16 cellular contexts compared by ENCODE assay signal in genomic region chr9:79682076-79682736, GRCh38.
A peak's percentile ranks its signal among the peaks of the same experiment; 100 is the strongest.
DNase-seq lines count a peak whose midpoint lies in the region; ATAC-seq, FAIRE-seq and TF ChIP-seq lines count a peak whose summit lies in the region.
"Had no signal": no experiment of that assay in that cellular context is flagged by ENCODE, and none has a peak within 500 bp of the region (broad histone marks: within the 10 kb centered on the region; RNA-seq: fewer than 3 reads in every experiment).

No MANE protein-coding gene starts in this region.

- H4K8ac ChIP-seq in mesenchymal stem cell (ENCODE audit: low read length): no peak overlapping the region

- no peak for TF ChIP-seq RAD21 in HepG2 (CRISPR knock-in tag; IDR thresholded peaks at IDR 0.05)

- TF ChIP-seq CTCF in HepG2 (CRISPR knock-in tag; IDR thresholded peaks at IDR 0.05) (no peak), right lobe of liver (IDR thresholded peaks at IDR 0.05) (no peak), body of pancreas (IDR thresholded peaks at IDR 0.05) (no peak), PC-3 (conservative IDR thresholded peaks at IDR 0.05; ENCODE audit: low read depth, low read length) (no peak)

- H4K91ac ChIP-seq in mesenchymal stem cell (ENCODE audit: low read length): no peak overlapping the region

- in situ Hi-C loops in HepG2 (cut with HindIII; ENCODE audit: extremely low pct_ligation_motif_present, low pct_unique_long_range_greater_than_20kb): no loop called here

- POLR2A ChIA-PET in HepG2 (lab: Yijun Ruan, JAX) (no interaction called here), PC-3 (lab: Charles Lee; ENCODE audit: unreplicated experiment) (no interaction called here)

- H2AK5ac ChIP-seq in mesenchymal stem cell (ENCODE audit: low read length, severe bottlenecking): peak overlapping the region; percentile 74

- intact Hi-C loops in HepG2 (cut with micrococcal nuclease; ENCODE audit: unreplicated experiment) (loop anchor here (2.0 kb wide), 1 partner anchor 13 kb away; no protein-coding TSS in a partner anchor), right lobe of liver (cut with DNase I) (no loop called here), body of pancreas (cut with DNase I) (no loop called here), PC-3 (cut with micrococcal nuclease) (no loop called here)

- no peaks in the 10 kb centered on the region for H3F3A ChIP-seq in PC-3 (ENCODE audit: low read length, unreplicated experiment)

- H2BK15ac ChIP-seq in mesenchymal stem cell (ENCODE audit: low read depth, poor library complexity, severe bottlenecking): no peak overlapping the region

- H4K20me1 ChIP-seq in HepG2 (ENCODE audit: insufficient read depth, low read length) (no peaks in the 10 kb centered on the region), PC-3 (ENCODE audit: low read length) (no peaks in the 10 kb centered on the region)

- H3K9me3 ChIP-seq in HepG2 (ENCODE audit: low read length) (peaks cover 20% of the 10 kb centered on the region), right lobe of liver (no peaks in the 10 kb centered on the region), body of pancreas (no peaks in the 10 kb centered on the region), mesenchymal stem cell (ENCODE audit: control insufficient read depth, low read length) (no peaks in the 10 kb centered on the region), PC-3 (ENCODE audit: low read length) (no peaks in the 10 kb centered on the region)
- H3K9me3 ChIP-seq: A549, left lung, thyroid gland had no signal

- no peak overlapping the region for H2BK5ac ChIP-seq in mesenchymal stem cell (ENCODE audit: low read depth, low read length, poor library complexity, severe bottlenecking)

- no peaks in the 10 kb centered on the region for H3K4me1 ChIP-seq in HepG2 (ENCODE audit: insufficient read depth, low read length)
- no peaks in the 10 kb centered on the region for H3K4me1 ChIP-seq in right lobe of liver
- H3K4me1 ChIP-seq in body of pancreas: peaks cover 8% of the 10 kb centered on the region
- peaks cover 13% of the 10 kb centered on the region for H3K4me1 ChIP-seq in mesenchymal stem cell (ENCODE audit: control insufficient read depth, insufficient read depth, low read depth, low read length)
- no peaks in the 10 kb centered on the region; the same call in 1 of the 2 replicates for H3K4me1 ChIP-seq in PC-3 (ENCODE audit: insufficient read depth, low read length)
- H3K4me1 ChIP-seq: A549, left lung, thyroid gland had no signal

- peak; percentile 24 for DNase-seq in HepG2 (ENCODE audit: low spot score)
- DNase-seq in right lobe of liver: no peak
- DNase-seq in body of pancreas: no peak
- no peak for DNase-seq in mesenchymal stem cell
- no peak for DNase-seq in NAMALWA (ENCODE audit: low spot score)
- DNase-seq in activated effector memory CD4-positive, alpha-beta T cell treated with Interleukin-2 at 50 U/mL for 16 hours: no peak
- no peak for DNase-seq in PC-3
- DNase-seq: activated T-cell treated with anti-CD3 and anti-CD28 coated beads, Interleukin-2, amount 50 U/mL, for 4 hours; effector CD4-positive, alpha-beta T cell; left lung; NCI-H1092; NCI-H446; PC-9 had no signal

- FAIRE-seq in HepG2 (lab: Jason Lieb, UNC): no peak
- FAIRE-seq: A549 had no signal

- no peak overlapping the region for H3K4ac ChIP-seq in mesenchymal stem cell (ENCODE audit: low read depth in 1 of 2, low read length in 2 of 2)

- peak; percentile 67 for ATAC-seq in HepG2
- ATAC-seq in right lobe of liver: no peak
- ATAC-seq in body of pancreas: peak; percentile 15
- ATAC-seq in GM19455 (IDR thresholded peaks at IDR 0.05; ENCODE audit: unreplicated experiment): no peak
- ATAC-seq in PC-3: no peak
- ATAC-seq: A549; activated T-cell treated with anti-CD3 and anti-CD28 coated beads, Interleukin-2, amount 50 U/mL, for 4 hours; left lung had no signal

- H3K23ac ChIP-seq in mesenchymal stem cell (ENCODE audit: low read length in 2 of 2): no peak overlapping the region

- H3K18ac ChIP-seq in mesenchymal stem cell (ENCODE audit: low read depth in 1 of 2, low read length in 2 of 2): no peak overlapping the region

- 2% methylated on average over 4 of the region's 4 CpGs for WGBS in HepG2 (ENCODE audit: low lambda C conversion rate)
- WGBS in right lobe of liver (ENCODE audit: insufficient coverage, low coverage, low lambda C conversion rate, missing lambda C conversion rate): 51% methylated on average over 4 of the region's 4 CpGs
- WGBS in body of pancreas, 2 donors: 20 to 24% methylated on average over 4 of the region's 4 CpGs
- WGBS in mesenchymal stem cell: 21% methylated on average over 4 of the region's 4 CpGs

- H3K27me3 ChIP-seq in HepG2 (ENCODE audit: control insufficient read depth in 1 of 2, insufficient read depth in 2 of 2, low read length in 2 of 2): no peaks in the 10 kb centered on the region
- no peaks in the 10 kb centered on the region for H3K27me3 ChIP-seq in right lobe of liver
- no peaks in the 10 kb centered on the region for H3K27me3 ChIP-seq in body of pancreas
- H3K27me3 ChIP-seq in mesenchymal stem cell (ENCODE audit: control insufficient read depth in 1 of 2, insufficient read depth in 1 of 2, low read length in 2 of 2): no peaks in the 10 kb centered on the region
- no peaks in the 10 kb centered on the region for H3K27me3 ChIP-seq in PC-3 (ENCODE audit: low read length)
- H3K27me3 ChIP-seq: left lung, thyroid gland had no signal

- H3K14ac ChIP-seq in mesenchymal stem cell (ENCODE audit: low read length in 2 of 2): no peak overlapping the region

- TF ChIP-seq POLR2A in HepG2 (IDR thresholded peaks at IDR 0.05; ENCODE audit: insufficient read depth in 1 of 2, low read depth in 2 of 2, low read length in 2 of 2) (no peak), right lobe of liver (IDR thresholded peaks at IDR 0.05) (no peak), body of pancreas (IDR thresholded peaks at IDR 0.05) (no peak)

- H2AFZ ChIP-seq in HepG2 (ENCODE audit: low read length) (no peak overlapping the region), mesenchymal stem cell (ENCODE audit: low read depth, low read length) (no peak overlapping the region), PC-3 (ENCODE audit: low read length) (no peak overlapping the region)
- H2AFZ ChIP-seq: PC-9 had no signal

- no peak overlapping the region for H2BK120ac ChIP-seq in mesenchymal stem cell (ENCODE audit: low read depth, low read length)

- no peak overlapping the region for H2BK12ac ChIP-seq in mesenchymal stem cell (ENCODE audit: low read length in 2 of 2)

- no TSS peak for BruUV-seq in HepG2 (replicated peaks; lab: Mats Ljungman, UMichigan)
- BruUV-seq in PC-3 (replicated peaks; lab: Mats Ljungman, UMichigan): no TSS peak

- H3K4me2 ChIP-seq in HepG2 (ENCODE audit: low read depth, low read length) (no peak overlapping the region), mesenchymal stem cell (ENCODE audit: low read length, poor library complexity, severe bottlenecking) (no peak overlapping the region), PC-3 (ENCODE audit: low read length) (no peak overlapping the region)
- H3K4me2 ChIP-seq: A549, PC-9 had no signal

- CTCF ChIA-PET in HepG2 (lab: Yijun Ruan, JAX; ENCODE audit: low intra/inter-chr PET ratio, low total read pairs): no interaction called here
- CTCF ChIA-PET in PC-3 (lab: Charles Lee): no interaction called here

- H3K79me2 ChIP-seq in HepG2 (ENCODE audit: insufficient read depth, low read length) (no peaks in the 10 kb centered on the region), PC-3 (ENCODE audit: low read length) (no peaks in the 10 kb centered on the region)

- H3K9ac ChIP-seq in HepG2 (ENCODE audit: insufficient read depth, low read depth, low read length) (no peak overlapping the region), mesenchymal stem cell (ENCODE audit: low read length) (no peak overlapping the region), PC-3 (ENCODE audit: low read length) (no peak overlapping the region)

- H3K27ac ChIP-seq in HepG2 (ENCODE audit: extremely low read length, insufficient read depth, low read length) (no peak overlapping the region), right lobe of liver (no peak overlapping the region), body of pancreas (no peak overlapping the region), mesenchymal stem cell (ENCODE audit: low read length, poor library complexity, severe bottlenecking) (peak overlapping the region; percentile 57), PC-3 (ENCODE audit: low read length) (no peak overlapping the region)
- H3K27ac ChIP-seq: A549, left lung, PC-9, thyroid gland had no signal

- no peaks in the 10 kb centered on the region for H3K9me2 ChIP-seq in PC-3 (replicated peaks; ENCODE audit: low read length)

- H3K36me3 ChIP-seq in HepG2 (replicated peaks in 1 of 2; ENCODE audit: control insufficient read depth in 1 of 2, insufficient read depth in 2 of 2, low read length in 2 of 2) (no peaks in the 10 kb centered on the region), right lobe of liver (no peaks in the 10 kb centered on the region), body of pancreas (replicated peaks in 1 of 2; ENCODE audit: insufficient read depth in 1 of 2, low read depth in 2 of 2) (no peaks in the 10 kb centered on the region), mesenchymal stem cell (ENCODE audit: control insufficient read depth in 1 of 2, insufficient read depth in 2 of 2, low read depth in 1 of 2, low read length in 2 of 2) (peaks cover 0 to 3% of the 10 kb centered on the region in 2 experiments), PC-3 (ENCODE audit: low read depth, low read length) (no peaks in the 10 kb centered on the region)
- H3K36me3 ChIP-seq: left lung, thyroid gland had no signal

- peaks cover 3% of the 10 kb centered on the region for H3K79me1 ChIP-seq in mesenchymal stem cell (replicated peaks; ENCODE audit: low read length, poor library complexity, severe bottlenecking)

- H3K4me3 ChIP-seq in HepG2 (replicated peaks in 1 of 3; ENCODE audit: insufficient read depth in 1 of 3, low read depth in 2 of 3, low read length in 3 of 3) (no peak overlapping the region), right lobe of liver (no peak overlapping the region), body of pancreas (no peak overlapping the region), mesenchymal stem cell (ENCODE audit: insufficient read depth in 1 of 2, low read depth in 1 of 2, low read length in 2 of 2) (no peak overlapping the region), PC-3 (ENCODE audit: low read length) (no peak overlapping the region)
- H3K4me3 ChIP-seq: A549, left lung, PC-9, thyroid gland had no signal

- TF ChIP-seq EP300 in HepG2 (IDR thresholded peaks at IDR 0.05; ENCODE audit: low read depth in 2 of 2, low read length in 2 of 2): no peak
- no peak for TF ChIP-seq EP300 in HepG2 (CRISPR knock-in tag; IDR thresholded peaks at IDR 0.05; ENCODE audit: borderline replicate concordance)

TF ChIP-seq in HepG2, 621 proteins besides CTCF, POLR2A, EP300 and RAD21 (continues in another document):
- TF ChIP-seq HNF4A (CRISPR knock-in tag; IDR thresholded peaks at IDR 0.05) (0 out of 2 replicates have a peak, but pooled peaks have one; percentile 12), ZNF644 (CRISPR knock-in tag; IDR thresholded peaks at IDR 0.05; ENCODE audit: low read depth) (no peak), FOXO1 (CRISPR knock-in tag; IDR thresholded peaks at IDR 0.05) (no peak), ZNF580 (CRISPR knock-in tag; IDR thresholded peaks at IDR 0.05; ENCODE audit: borderline replicate concordance, low read depth) (no peak)

Comparison
In these comparisons a context has a peak if more than half of its experiments do, and no peak if none do; other contexts are left out.
1. ATAC-seq: peak in HepG2 (single experiment) and body of pancreas (single experiment); none in right lobe of liver (0 of 4), GM19455 (single experiment) and PC-3 (single experiment).